In genomic region chr1:23825762-23826522, GRCh38 we compare ENCODE assay signal across 8 cellular contexts. TPM values are rescaled to one million over a fixed set of nuclear protein-coding genes. Genes with fewer than 3 reads are reported as not detected.
DNase-seq lines count a peak whose midpoint lies in the region; ATAC-seq, FAIRE-seq and TF ChIP-seq lines count a peak whose summit lies in the region.

No MANE protein-coding gene starts in this region.

- no peaks in the 10 kb centered on the region for H3K79me2 ChIP-seq in mesendoderm (ENCODE audit: control insufficient read depth, insufficient read depth, low read length)

- H2BK5ac ChIP-seq in mesendoderm (ENCODE audit: low read length), result no peak overlapping the region

- H3K27ac ChIP-seq in mesendoderm (ENCODE audit: low read depth, low read length), result no peak overlapping the region

- in situ Hi-C loops in astrocyte of the spinal cord (cut with HindIII; ENCODE audit: low sequenced_read_pairs), result no loop called here

- H3K9ac ChIP-seq in mesendoderm (ENCODE audit: low read length), result no peak overlapping the region

- no peak overlapping the region for H2BK15ac ChIP-seq in mesendoderm (replicated peaks; ENCODE audit: low read depth)

- H3K56ac ChIP-seq in mesendoderm (ENCODE audit: low read length), result peak overlapping the region; percentile 42

- H3K27me3 ChIP-seq in mesendoderm (ENCODE audit: insufficient read depth, low read length, poor library complexity), result no peaks in the 10 kb centered on the region

- H3K4me3 ChIP-seq in astrocyte of the spinal cord (ENCODE audit: low read depth, low read length) (peak overlapping the region; percentile 88), mesendoderm (ENCODE audit: low read length) (no peak overlapping the region)

- no peaks in the 10 kb centered on the region for H3K36me3 ChIP-seq in mesendoderm (ENCODE audit: control insufficient read depth, insufficient read depth, low read length)

- no peak overlapping the region for H2AK5ac ChIP-seq in mesendoderm (ENCODE audit: low read length)

- no peak overlapping the region for H4K5ac ChIP-seq in mesendoderm (ENCODE audit: low read length)

- H3K18ac ChIP-seq in mesendoderm (ENCODE audit: low read length), result no peak overlapping the region

- no peak overlapping the region for H3K23ac ChIP-seq in mesendoderm (ENCODE audit: low read length)

- WGBS in mesendoderm (ENCODE audit: extremely low coverage, insufficient coverage, low lambda C conversion rate), result no CpG with 5 or more reads among the region's 24 CpGs

- peaks cover 2% of the 10 kb centered on the region for H3K4me1 ChIP-seq in mesendoderm (ENCODE audit: control insufficient read depth, low read depth, low read length)

- H3K79me1 ChIP-seq in mesendoderm (ENCODE audit: low read length), result peaks cover 2% of the 10 kb centered on the region

- H2BK120ac ChIP-seq in mesendoderm (ENCODE audit: low read depth, low read length), result no peak overlapping the region

- ATAC-seq in HG03378 (IDR thresholded peaks at IDR 0.05; ENCODE audit: unreplicated experiment) (peak; percentile 47), HG02970 (IDR thresholded peaks at IDR 0.05; ENCODE audit: low FRiP score, unreplicated experiment) (no peak)

- DNase-seq in GM18507 (ENCODE audit: extremely low spot score, insufficient read length, low read depth), result peak; percentile 54
- DNase-seq in astrocyte of the spinal cord (ENCODE audit: low read depth, low spot score), result no peak
- DNase-seq in mesendoderm, result no peak
- no peak for DNase-seq in NCI-H187 treated with DMSO at 0.1 percent for 48 hours (lab: John Stamatoyannopoulos, UW)
- DNase-seq in NCI-H2029 treated with DMSO at 0.1 percent for 48 hours (lab: John Stamatoyannopoulos, UW), result no peak
- DNase-seq in NCI-H2227 treated with DMSO at 0.1 percent for 48 hours (lab: John Stamatoyannopoulos, UW), result no peak

- FAIRE-seq in GM18507 (lab: Jason Lieb, UNC), result peak; percentile 83

- TF ChIP-seq CTCF in astrocyte of the spinal cord (IDR thresholded peaks at IDR 0.05; ENCODE audit: low read depth, low read length), result no peak

- H3K4ac ChIP-seq in mesendoderm (ENCODE audit: low read depth, low read length), result peak overlapping the region; percentile 27

- H4K8ac ChIP-seq in mesendoderm (ENCODE audit: low read depth, low read length), result peak overlapping the region; percentile 68

- no peak overlapping the region for H3K4me2 ChIP-seq in mesendoderm (ENCODE audit: low read length)

RNA-seq across cellular contexts. Expression of gene HMGCL, which starts 0.7 kb away (rescaled TPM):
- polyA plus RNA-seq in mesendoderm (2013, experiment 1 of 2), result 3.7 TPM
- 3.7 TPM for polyA plus RNA-seq in mesendoderm (2013, experiment 2 of 2)

RNA-seq across cellular contexts. Expression of gene GALE, which starts 25.4 kb away (rescaled TPM):
- polyA plus RNA-seq in mesendoderm (2013, experiment 1 of 2), result 19.1 TPM
- polyA plus RNA-seq in mesendoderm (2013, experiment 2 of 2), result 20.7 TPM

RNA-seq across cellular contexts. Expression of gene LYPLA2, which starts 35.0 kb away (rescaled TPM):
- 107 TPM for polyA plus RNA-seq in mesendoderm (2013, experiment 1 of 2)
- 108 TPM for polyA plus RNA-seq in mesendoderm (2013, experiment 2 of 2)

RNA-seq across cellular contexts. Expression of gene FUCA1, which starts 42.1 kb away (rescaled TPM):
- polyA plus RNA-seq in mesendoderm (2013, experiment 1 of 2), result 2.4 TPM
- polyA plus RNA-seq in mesendoderm (2013, experiment 2 of 2), result 2.3 TPM

RNA-seq across cellular contexts. Expression of gene PITHD1, which starts 47.7 kb away (rescaled TPM):
- polyA plus RNA-seq in mesendoderm (2013, experiment 1 of 2), result 34.0 TPM
- polyA plus RNA-seq in mesendoderm (2013, experiment 2 of 2), result 34.8 TPM
